ENCODE assay signal across 19 cellular contexts in the genomic region with DNA sequence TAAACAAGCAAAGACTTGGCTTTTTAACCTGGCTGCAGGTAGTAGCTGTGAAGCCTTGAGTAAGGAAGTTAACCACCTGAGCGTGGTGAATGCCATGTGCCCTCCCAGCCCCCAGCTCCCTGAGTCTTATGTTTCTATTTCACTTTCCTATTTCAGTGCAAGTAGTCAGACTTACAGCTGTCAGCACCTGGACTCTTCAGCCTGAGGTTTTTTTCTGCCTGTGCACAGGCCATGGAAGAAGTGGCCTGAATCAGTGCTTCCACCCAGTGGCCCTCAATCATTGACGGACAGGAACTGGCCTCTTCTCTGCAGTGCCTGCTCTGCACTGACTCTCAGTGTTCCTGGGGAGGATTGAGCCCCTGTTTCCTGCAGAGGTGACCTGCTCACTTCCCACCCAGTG.
A peak's percentile ranks its signal among the peaks of the same experiment; 100 is the strongest.
DNase-seq lines count a peak whose midpoint lies in the region; ATAC-seq and TF ChIP-seq lines count a peak whose summit lies in the region.
"Had no signal": no experiment of that assay in that cellular context is flagged by ENCODE, and none has a peak within 500 bp of the region (broad histone marks: within the 10 kb centered on the region; RNA-seq: fewer than 3 reads in every experiment).

No MANE protein-coding gene starts in this region.

- H3K4me1 ChIP-seq in HAP-1 (no peaks in the 10 kb centered on the region), ascending aorta (no peaks in the 10 kb centered on the region)
- H3K4me1 ChIP-seq: adrenal gland, psoas muscle, tibial nerve had no signal

- in situ Hi-C loops in HAP-1 (cut with MboI; ENCODE audit: low sequenced_read_pairs), result no loop called here

- TF ChIP-seq CTCF in GM06990 (IDR thresholded peaks at IDR 0.05; ENCODE audit: insufficient read depth, low read length, poor library complexity, severe bottlenecking), result peak; percentile 20
- no peak for TF ChIP-seq CTCF in ascending aorta (IDR thresholded peaks at IDR 0.05)

- H3K9me3 ChIP-seq in HAP-1, result no peaks in the 10 kb centered on the region
- H3K9me3 ChIP-seq in ascending aorta, result no peaks in the 10 kb centered on the region
- H3K9me3 ChIP-seq: adrenal gland, psoas muscle had no signal

- H3K36me3 ChIP-seq in GM06990 (ENCODE audit: control insufficient read depth, insufficient read depth, low read length) (no peaks in the 10 kb centered on the region), HAP-1 (replicated peaks) (no peaks in the 10 kb centered on the region), ascending aorta (no peaks in the 10 kb centered on the region)
- H3K36me3 ChIP-seq: adrenal gland, tibial nerve had no signal

- intact Hi-C loops in ascending aorta (cut with DNase I), result no loop called here

- no peak overlapping the region for H3K4me3 ChIP-seq in GM06990 (replicated peaks; ENCODE audit: low read depth, low read length)
- no peak overlapping the region for H3K4me3 ChIP-seq in HAP-1
- no peak overlapping the region for H3K4me3 ChIP-seq in ascending aorta
- H3K4me3 ChIP-seq: adrenal gland, psoas muscle, tibial nerve had no signal

- no peak overlapping the region for H3K27ac ChIP-seq in ascending aorta
- H3K27ac ChIP-seq: adrenal gland, psoas muscle, tibial nerve had no signal

- ATAC-seq in GM19328 (IDR thresholded peaks at IDR 0.05; ENCODE audit: unreplicated experiment), result peak; percentile 80
- ATAC-seq in HG02763 (IDR thresholded peaks at IDR 0.05; ENCODE audit: unreplicated experiment), result peak; percentile 44
- ATAC-seq: esophagus mucosa, left lobe of liver had no signal

- H3K27me3 ChIP-seq in GM06990 (replicated peaks; ENCODE audit: control insufficient read depth, insufficient read depth, low read length) (no peaks in the 10 kb centered on the region), HAP-1 (ENCODE audit: low read depth) (no peaks in the 10 kb centered on the region), ascending aorta (no peaks in the 10 kb centered on the region)
- H3K27me3 ChIP-seq: adrenal gland, tibial nerve had no signal

- DNase-seq in GM06990 (ENCODE audit: extremely low read depth, insufficient read length), result peak; percentile 36
- DNase-seq in RPMI7951 (ENCODE audit: low read depth), result peak; percentile 7
- no peak for DNase-seq in activated CD4-positive, alpha-beta T cell treated with anti-CD3 and anti-CD28 coated beads for 48 hours
- DNase-seq in HAP-1 (ENCODE audit: low spot score in 2 of 2), result no peak
- DNase-seq in NCI-H2227 treated with DMSO at 0.1 percent for 48 hours (lab: John Stamatoyannopoulos, UW), result no peak
- DNase-seq in ascending aorta (ENCODE audit: low spot score in 2 of 2), result no peak
- DNase-seq: activated CD4-positive, alpha-beta T cell treated with anti-CD3 and anti-CD28 coated beads, Interleukin-2, amount 10 ng/mL, durations not matched to agents 24 days and 14 days; activated T-cell treated with anti-CD3 and anti-CD28 coated beads, Interleukin-2, amount 50 U/mL, for 48 hours; adrenal gland; KG1; naive B cell; NCI-H1694; NCI-H748 treated with DMSO at 0.1 percent for 48 hours; psoas muscle had no signal

Comparison
In these comparisons a context has a peak if more than half of its experiments do, and no peak if none do; other contexts are left out.
1. DNase-seq: peak in GM06990 (single experiment) and RPMI7951 (single experiment); none in activated CD4-positive, alpha-beta T cell treated with anti-CD3 and anti-CD28 coated beads for 48 hours (single experiment), HAP-1 (0 of 2), NCI-H2227 treated with DMSO at 0.1 percent for 48 hours (single experiment) and ascending aorta (0 of 2).